Comparison of ENCODE assay signal across 6 cellular contexts in genomic region chr9:35748239-35748857, GRCh38. TPM values are rescaled to one million over a fixed set of nuclear protein-coding genes. Genes with fewer than 3 reads are reported as not detected.
DNase-seq lines count a peak whose midpoint lies in the region; ATAC-seq, FAIRE-seq and TF ChIP-seq lines count a peak whose summit lies in the region.

No MANE protein-coding gene starts in this region.

- peaks cover 40% of the 10 kb centered on the region for H3K36me3 Mint-ChIP-seq in WTC11

- H3K79me2 ChIP-seq in HepG2 (ENCODE audit: insufficient read depth, low read length): peaks cover 51% of the 10 kb centered on the region

- H3K4me3 ChIP-seq in HepG2 (replicated peaks in 1 of 3; ENCODE audit: insufficient read depth in 1 of 3, low read depth in 2 of 3, low read length in 3 of 3): peak overlapping the region; percentile 95 to 99 (median 98)

- H4K20me1 ChIP-seq in HepG2 (ENCODE audit: insufficient read depth, low read length): peaks cover 39% of the 10 kb centered on the region

- 0% methylated on average over 6 of the region's 24 CpGs for WGBS in HepG2 (ENCODE audit: low lambda C conversion rate)

- peak overlapping the region; percentile 74 for H3K27ac Mint-ChIP-seq in WTC11

- H3K4me3 Mint-ChIP-seq in WTC11: peak overlapping the region; percentile 92

- no peak overlapping the region for H2AFZ ChIP-seq in HepG2 (ENCODE audit: low read length)

- POLR2A ChIA-PET in WTC11 (lab: Charles Lee): interaction anchor here (1.0 to 2.1 kb wide), 2 partner anchors 16 to 27 kb away, joined by 3 to 13 read pairs; partner anchors contain the start of genes CREB3 and TLN1
- POLR2A ChIA-PET in HepG2 (lab: Yijun Ruan, JAX): interaction anchor here (1.0 to 5.8 kb wide), 17 partner anchors 8 to 102 kb away, joined by 3 to 102 read pairs (median 9); partner anchors contain the start of genes ARHGEF39, CCDC107, CREB3 and HINT2

- H3K4me1 ChIP-seq in HepG2 (ENCODE audit: insufficient read depth, low read length): peaks cover 42% of the 10 kb centered on the region

- no TSS peak for BruUV-seq in HepG2 (replicated peaks; lab: Mats Ljungman, UMichigan)

- H3K4me1 Mint-ChIP-seq in WTC11: peaks cover 27% of the 10 kb centered on the region

- no peak for TF ChIP-seq RAD21 in HepG2 (CRISPR knock-in tag; IDR thresholded peaks at IDR 0.05)

- peak overlapping the region; percentile 89 for H3K27ac ChIP-seq in HepG2 (ENCODE audit: extremely low read length, insufficient read depth, low read length)

- peak overlapping the region; percentile 94 for H3K4me2 ChIP-seq in HepG2 (ENCODE audit: low read depth, low read length)

- CTCF ChIA-PET in WTC11 (lab: Charles Lee): interaction anchor here (0.9 to 4.1 kb wide), 16 partner anchors 8 to 197 kb away, joined by 3 to 27 read pairs (median 6); partner anchors contain the start of genes ARHGEF39, CREB3 and TLN1
- CTCF ChIA-PET in HepG2 (lab: Yijun Ruan, JAX; ENCODE audit: low intra/inter-chr PET ratio, low total read pairs): no interaction called here

- no peak for TF ChIP-seq POLR2A in HepG2 (IDR thresholded peaks at IDR 0.05; ENCODE audit: insufficient read depth in 1 of 2, low read depth in 2 of 2, low read length in 2 of 2)

- in situ Hi-C loops in HepG2 (cut with HindIII; ENCODE audit: extremely low pct_ligation_motif_present, low pct_unique_long_range_greater_than_20kb): no loop called here

- DNase-seq in WTC11 (ENCODE audit: low spot score) (no peak), HepG2 (ENCODE audit: low spot score) (no peak), NCI-H2196 treated with DMSO at 0.1 percent for 48 hours (lab: John Stamatoyannopoulos, UW; ENCODE audit: unreplicated experiment) (no peak)
- DNase-seq in stimulated activated CD4-positive, alpha-beta T cell treated with anti-CD3 and anti-CD28 coated beads, Interleukin-2, amount 100 ng/mL, for 48 hours: no peak

- FAIRE-seq in HepG2 (lab: Jason Lieb, UNC): no peak

- TF ChIP-seq EP300 in HepG2 (IDR thresholded peaks at IDR 0.05; ENCODE audit: low read depth in 2 of 2, low read length in 2 of 2) (no peak), HepG2 (CRISPR knock-in tag; IDR thresholded peaks at IDR 0.05; ENCODE audit: borderline replicate concordance) (no peak)

- no peak for TF ChIP-seq CTCF in WTC11 (IDR thresholded peaks at IDR 0.05)
- no peak for TF ChIP-seq CTCF in HepG2 (CRISPR knock-in tag; IDR thresholded peaks at IDR 0.05)

- H3K9me3 Mint-ChIP-seq in WTC11: no peaks in the 10 kb centered on the region

- intact Hi-C loops in HepG2 (cut with micrococcal nuclease; ENCODE audit: unreplicated experiment): loop anchor here (2.0 kb wide), 1 partner anchor 16 kb away; the partner anchor contains the start of genes CREB3 and TLN1

- ATAC-seq in GM21360 (IDR thresholded peaks at IDR 0.05; ENCODE audit: unreplicated experiment) (peak; percentile 17), WTC11 (peak; percentile 5; the same call in 1 of the 2 replicates), HepG2 (peak; percentile 4), GM19328 (IDR thresholded peaks at IDR 0.05; ENCODE audit: unreplicated experiment) (no peak)

- H3K27me3 ChIP-seq in HepG2 (ENCODE audit: control insufficient read depth in 1 of 2, insufficient read depth in 2 of 2, low read length in 2 of 2): no peaks in the 10 kb centered on the region; a peak in 2 of 5 replicates

- H3K9me3 ChIP-seq in HepG2 (ENCODE audit: low read length): no peaks in the 10 kb centered on the region

- peaks cover 18 to 42% of the 10 kb centered on the region in 2 experiments for H3K36me3 ChIP-seq in HepG2 (replicated peaks in 1 of 2; ENCODE audit: control insufficient read depth in 1 of 2, insufficient read depth in 2 of 2, low read length in 2 of 2)

- H3K9ac ChIP-seq in HepG2 (ENCODE audit: insufficient read depth, low read depth, low read length): peak overlapping the region; percentile 94

- no peaks in the 10 kb centered on the region for H3K27me3 Mint-ChIP-seq in WTC11 (ENCODE audit: low read depth)

RNA-seq across cellular contexts. Expression of gene GBA2, which starts 0.7 kb away (rescaled TPM):
- 85.5 to 104 TPM (median 89.7 TPM) in 3 replicates for total RNA-seq in WTC11 (2021)
- total RNA-seq in HepG2 (2016; rRNA removed; fragmentation: Illumina TruSeq; extraction: Trizol): 24.4 and 37.5 TPM in 2 replicates
- 11.1 and 11.7 TPM in 2 replicates for total RNA-seq in HepG2 (2016; cell fraction: cytosol; rRNA removed; fragmentation: Illumina TruSeq; extraction: Trizol; ENCODE audit: low read depth)
- total RNA-seq in HepG2 (2016; cell fraction: insoluble cytoplasmic fraction; rRNA removed; fragmentation: Illumina TruSeq; extraction: Trizol): 21.2 and 40.4 TPM in 2 replicates
- 27.6 and 27.8 TPM in 2 replicates for total RNA-seq in HepG2 (2016; cell fraction: membrane; rRNA removed; fragmentation: Illumina TruSeq; extraction: Trizol)
- 70.2 and 71.7 TPM in 2 replicates for total RNA-seq in HepG2 (2016; cell fraction: nucleus; rRNA removed; fragmentation: Illumina TruSeq; extraction: Trizol)
- 86.1 and 96.9 TPM in 2 replicates for polyA plus RNA-seq in HepG2 (2011; rRNA removed)
- polyA plus RNA-seq in HepG2 (2011; cell fraction: cytosol; rRNA removed): 54.1 and 58.1 TPM in 2 replicates
- 385 and 395 TPM in 2 replicates for polyA plus RNA-seq in HepG2 (2011; cell fraction: nucleus; rRNA removed)
- polyA plus RNA-seq in HepG2 (2012): 50.0 and 65.4 TPM in 2 replicates
- polyA plus RNA-seq in HepG2 (2016; cell fraction: cytosol; fragmentation: Illumina TruSeq; extraction: Trizol; ENCODE audit: low read depth): 10.5 and 11.2 TPM in 2 replicates
- 21.6 and 24.7 TPM in 2 replicates for polyA plus RNA-seq in HepG2 (2016; cell fraction: insoluble cytoplasmic fraction; fragmentation: Illumina TruSeq; extraction: Trizol; ENCODE audit: low read depth)
- polyA plus RNA-seq in HepG2 (2016; cell fraction: membrane; fragmentation: Illumina TruSeq; extraction: Trizol; ENCODE audit: low read depth): 23.2 and 23.4 TPM in 2 replicates
- 145 and 166 TPM in 2 replicates for polyA plus RNA-seq in HepG2 (2016; cell fraction: nucleus; fragmentation: Illumina TruSeq; extraction: Trizol; ENCODE audit: insufficient read depth, low read depth)
- polyA minus RNA-seq in HepG2 (2011; rRNA and poly(A)+ RNA removed; ENCODE audit: low replicate concordance): 62.6 and 136 TPM in 2 replicates
- polyA minus RNA-seq in HepG2 (2011; cell fraction: cytosol; rRNA and poly(A)+ RNA removed): 24.7 and 24.9 TPM in 2 replicates
- 155 and 168 TPM in 2 replicates for polyA minus RNA-seq in HepG2 (2011; cell fraction: nucleus; rRNA and poly(A)+ RNA removed)

RNA-seq across cellular contexts. Expression of gene RGP1, which starts 0.7 kb away (rescaled TPM):
- total RNA-seq in WTC11 (2021) (29.7 to 30.0 TPM (median 30.0 TPM) in 3 replicates), HepG2 (2016; rRNA removed; fragmentation: Illumina TruSeq; extraction: Trizol) (12.6 and 12.7 TPM in 2 replicates)
- total RNA-seq in HepG2 (2016; cell fraction: cytosol; rRNA removed; fragmentation: Illumina TruSeq; extraction: Trizol; ENCODE audit: low read depth): 1.6 and 1.9 TPM in 2 replicates
- 10.9 and 13.5 TPM in 2 replicates for total RNA-seq in HepG2 (2016; cell fraction: insoluble cytoplasmic fraction; rRNA removed; fragmentation: Illumina TruSeq; extraction: Trizol)
- total RNA-seq in HepG2 (2016; cell fraction: membrane; rRNA removed; fragmentation: Illumina TruSeq; extraction: Trizol): 7.5 and 7.7 TPM in 2 replicates
- total RNA-seq in HepG2 (2016; cell fraction: nucleus; rRNA removed; fragmentation: Illumina TruSeq; extraction: Trizol): 9.8 and 10.7 TPM in 2 replicates
- polyA plus RNA-seq in HepG2 (2011; rRNA removed): 18.7 and 21.0 TPM in 2 replicates
- polyA plus RNA-seq in HepG2 (2011; cell fraction: cytosol; rRNA removed): 13.4 and 13.5 TPM in 2 replicates
- polyA plus RNA-seq in HepG2 (2011; cell fraction: nucleus; rRNA removed): 31.7 and 33.0 TPM in 2 replicates
- 10.9 TPM in 2 replicates for polyA plus RNA-seq in HepG2 (2012)
- 3.5 and 3.8 TPM in 2 replicates for polyA plus RNA-seq in HepG2 (2016; cell fraction: cytosol; fragmentation: Illumina TruSeq; extraction: Trizol; ENCODE audit: low read depth)
- 9.5 and 11.3 TPM in 2 replicates for polyA plus RNA-seq in HepG2 (2016; cell fraction: insoluble cytoplasmic fraction; fragmentation: Illumina TruSeq; extraction: Trizol; ENCODE audit: low read depth)
- polyA plus RNA-seq in HepG2 (2016; cell fraction: membrane; fragmentation: Illumina TruSeq; extraction: Trizol; ENCODE audit: low read depth): 5.6 TPM in 2 replicates
- 14.0 and 14.1 TPM in 2 replicates for polyA plus RNA-seq in HepG2 (2016; cell fraction: nucleus; fragmentation: Illumina TruSeq; extraction: Trizol; ENCODE audit: insufficient read depth, low read depth)
- 32.1 and 35.8 TPM in 2 replicates for polyA minus RNA-seq in HepG2 (2011; rRNA and poly(A)+ RNA removed; ENCODE audit: low replicate concordance)
- polyA minus RNA-seq in HepG2 (2011; cell fraction: cytosol; rRNA and poly(A)+ RNA removed): 8.6 and 10.3 TPM in 2 replicates
- polyA minus RNA-seq in HepG2 (2011; cell fraction: nucleus; rRNA and poly(A)+ RNA removed): 13.1 and 16.8 TPM in 2 replicates

RNA-seq across cellular contexts. Expression of gene MSMP, which starts 5.7 kb away (rescaled TPM):
- 1.0 to 2.1 TPM (median 1.2 TPM) in 3 replicates for total RNA-seq in WTC11 (2021)
- 0.24 and 0.49 TPM in 2 replicates for total RNA-seq in HepG2 (2016; rRNA removed; fragmentation: Illumina TruSeq; extraction: Trizol)
- not detected in 2 replicates for total RNA-seq in HepG2 (2016; cell fraction: cytosol; rRNA removed; fragmentation: Illumina TruSeq; extraction: Trizol; ENCODE audit: low read depth)
- not detected in 2 replicates for total RNA-seq in HepG2 (2016; cell fraction: insoluble cytoplasmic fraction; rRNA removed; fragmentation: Illumina TruSeq; extraction: Trizol)
- total RNA-seq in HepG2 (2016; cell fraction: membrane; rRNA removed; fragmentation: Illumina TruSeq; extraction: Trizol): 0.71 TPM in 1 of 2 replicates, not detected in the other
- not detected in 2 replicates for total RNA-seq in HepG2 (2016; cell fraction: nucleus; rRNA removed; fragmentation: Illumina TruSeq; extraction: Trizol)
- polyA plus RNA-seq in HepG2 (2011; rRNA removed): 0.34 and 0.46 TPM in 2 replicates
- polyA plus RNA-seq in HepG2 (2011; cell fraction: cytosol; rRNA removed): 0.32 and 0.45 TPM in 2 replicates
- 0.42 TPM in 1 of 2 replicates, not detected in the other for polyA plus RNA-seq in HepG2 (2011; cell fraction: nucleus; rRNA removed)
- 0.76 TPM in 1 of 2 replicates, not detected in the other for polyA plus RNA-seq in HepG2 (2012)
- 0.66 and 1.2 TPM in 2 replicates for polyA plus RNA-seq in HepG2 (2016; cell fraction: cytosol; fragmentation: Illumina TruSeq; extraction: Trizol; ENCODE audit: low read depth)
- polyA plus RNA-seq in HepG2 (2016; cell fraction: insoluble cytoplasmic fraction; fragmentation: Illumina TruSeq; extraction: Trizol; ENCODE audit: low read depth): 0.62 TPM in 1 of 2 replicates, not detected in the other
- 0.55 and 2.2 TPM in 2 replicates for polyA plus RNA-seq in HepG2 (2016; cell fraction: membrane; fragmentation: Illumina TruSeq; extraction: Trizol; ENCODE audit: low read depth)
- polyA plus RNA-seq in HepG2 (2016; cell fraction: nucleus; fragmentation: Illumina TruSeq; extraction: Trizol; ENCODE audit: insufficient read depth, low read depth): not detected in 2 replicates
- 0.62 TPM in 1 of 2 replicates, not detected in the other for polyA minus RNA-seq in HepG2 (2011; rRNA and poly(A)+ RNA removed; ENCODE audit: low replicate concordance)
- polyA minus RNA-seq in HepG2 (2011; cell fraction: cytosol; rRNA and poly(A)+ RNA removed): not detected in 2 replicates
- not detected in 2 replicates for polyA minus RNA-seq in HepG2 (2011; cell fraction: nucleus; rRNA and poly(A)+ RNA removed)

RNA-seq across cellular contexts. Expression of gene CREB3, which starts 15.9 kb away (rescaled TPM):
- total RNA-seq in WTC11 (2021) (21.4 to 24.2 TPM (median 23.1 TPM) in 3 replicates), HepG2 (2016; rRNA removed; fragmentation: Illumina TruSeq; extraction: Trizol) (32.2 and 34.2 TPM in 2 replicates)
- 16.4 and 24.8 TPM in 2 replicates for total RNA-seq in HepG2 (2016; cell fraction: cytosol; rRNA removed; fragmentation: Illumina TruSeq; extraction: Trizol; ENCODE audit: low read depth)
- 35.0 and 35.4 TPM in 2 replicates for total RNA-seq in HepG2 (2016; cell fraction: insoluble cytoplasmic fraction; rRNA removed; fragmentation: Illumina TruSeq; extraction: Trizol)
- total RNA-seq in HepG2 (2016; cell fraction: membrane; rRNA removed; fragmentation: Illumina TruSeq; extraction: Trizol): 29.8 and 43.4 TPM in 2 replicates
- total RNA-seq in HepG2 (2016; cell fraction: nucleus; rRNA removed; fragmentation: Illumina TruSeq; extraction: Trizol): 19.0 and 22.6 TPM in 2 replicates
- polyA plus RNA-seq in HepG2 (2011; rRNA removed): 11.1 and 13.5 TPM in 2 replicates
- polyA plus RNA-seq in HepG2 (2011; cell fraction: cytosol; rRNA removed): 12.6 and 15.2 TPM in 2 replicates
- polyA plus RNA-seq in HepG2 (2011; cell fraction: nucleus; rRNA removed): 15.5 and 16.6 TPM in 2 replicates
- polyA plus RNA-seq in HepG2 (2012): 12.3 and 13.3 TPM in 2 replicates
- 16.3 and 25.4 TPM in 2 replicates for polyA plus RNA-seq in HepG2 (2016; cell fraction: cytosol; fragmentation: Illumina TruSeq; extraction: Trizol; ENCODE audit: low read depth)
- polyA plus RNA-seq in HepG2 (2016; cell fraction: insoluble cytoplasmic fraction; fragmentation: Illumina TruSeq; extraction: Trizol; ENCODE audit: low read depth): 29.0 and 30.9 TPM in 2 replicates
- polyA plus RNA-seq in HepG2 (2016; cell fraction: membrane; fragmentation: Illumina TruSeq; extraction: Trizol; ENCODE audit: low read depth): 26.7 and 33.7 TPM in 2 replicates
- polyA plus RNA-seq in HepG2 (2016; cell fraction: nucleus; fragmentation: Illumina TruSeq; extraction: Trizol; ENCODE audit: insufficient read depth, low read depth): 27.3 and 30.5 TPM in 2 replicates
- polyA minus RNA-seq in HepG2 (2011; rRNA and poly(A)+ RNA removed; ENCODE audit: low replicate concordance): 14.5 and 21.8 TPM in 2 replicates
- 5.1 and 6.9 TPM in 2 replicates for polyA minus RNA-seq in HepG2 (2011; cell fraction: cytosol; rRNA and poly(A)+ RNA removed)
- 9.9 and 11.1 TPM in 2 replicates for polyA minus RNA-seq in HepG2 (2011; cell fraction: nucleus; rRNA and poly(A)+ RNA removed)

RNA-seq across cellular contexts. Expression of gene TLN1, which starts 16.4 kb away (rescaled TPM):
- total RNA-seq in WTC11 (2021): 97.1 to 109 TPM (median 106 TPM) in 3 replicates
- total RNA-seq in HepG2 (2016; rRNA removed; fragmentation: Illumina TruSeq; extraction: Trizol): 51.8 and 53.7 TPM in 2 replicates
- total RNA-seq in HepG2 (2016; cell fraction: cytosol; rRNA removed; fragmentation: Illumina TruSeq; extraction: Trizol; ENCODE audit: low read depth): 5.4 and 5.6 TPM in 2 replicates
- 48.7 and 53.6 TPM in 2 replicates for total RNA-seq in HepG2 (2016; cell fraction: insoluble cytoplasmic fraction; rRNA removed; fragmentation: Illumina TruSeq; extraction: Trizol)
- 16.4 and 17.1 TPM in 2 replicates for total RNA-seq in HepG2 (2016; cell fraction: membrane; rRNA removed; fragmentation: Illumina TruSeq; extraction: Trizol)
- 44.1 and 46.3 TPM in 2 replicates for total RNA-seq in HepG2 (2016; cell fraction: nucleus; rRNA removed; fragmentation: Illumina TruSeq; extraction: Trizol)
- 35.2 and 52.6 TPM in 2 replicates for polyA plus RNA-seq in HepG2 (2011; rRNA removed)
- polyA plus RNA-seq in HepG2 (2011; cell fraction: cytosol; rRNA removed): 26.4 and 37.0 TPM in 2 replicates
- polyA plus RNA-seq in HepG2 (2011; cell fraction: nucleus; rRNA removed): 60.2 and 61.4 TPM in 2 replicates
- polyA plus RNA-seq in HepG2 (2012): 37.0 and 57.6 TPM in 2 replicates
- 3.2 and 3.6 TPM in 2 replicates for polyA plus RNA-seq in HepG2 (2016; cell fraction: cytosol; fragmentation: Illumina TruSeq; extraction: Trizol; ENCODE audit: low read depth)
- 38.8 and 63.9 TPM in 2 replicates for polyA plus RNA-seq in HepG2 (2016; cell fraction: insoluble cytoplasmic fraction; fragmentation: Illumina TruSeq; extraction: Trizol; ENCODE audit: low read depth)
- polyA plus RNA-seq in HepG2 (2016; cell fraction: membrane; fragmentation: Illumina TruSeq; extraction: Trizol; ENCODE audit: low read depth): 5.7 and 8.6 TPM in 2 replicates
- polyA plus RNA-seq in HepG2 (2016; cell fraction: nucleus; fragmentation: Illumina TruSeq; extraction: Trizol; ENCODE audit: insufficient read depth, low read depth): 55.3 and 65.8 TPM in 2 replicates
- polyA minus RNA-seq in HepG2 (2011; rRNA and poly(A)+ RNA removed; ENCODE audit: low replicate concordance): 166 and 414 TPM in 2 replicates
- 120 and 167 TPM in 2 replicates for polyA minus RNA-seq in HepG2 (2011; cell fraction: cytosol; rRNA and poly(A)+ RNA removed)
- 38.1 and 53.7 TPM in 2 replicates for polyA minus RNA-seq in HepG2 (2011; cell fraction: nucleus; rRNA and poly(A)+ RNA removed)
